In the genomic region with DNA sequence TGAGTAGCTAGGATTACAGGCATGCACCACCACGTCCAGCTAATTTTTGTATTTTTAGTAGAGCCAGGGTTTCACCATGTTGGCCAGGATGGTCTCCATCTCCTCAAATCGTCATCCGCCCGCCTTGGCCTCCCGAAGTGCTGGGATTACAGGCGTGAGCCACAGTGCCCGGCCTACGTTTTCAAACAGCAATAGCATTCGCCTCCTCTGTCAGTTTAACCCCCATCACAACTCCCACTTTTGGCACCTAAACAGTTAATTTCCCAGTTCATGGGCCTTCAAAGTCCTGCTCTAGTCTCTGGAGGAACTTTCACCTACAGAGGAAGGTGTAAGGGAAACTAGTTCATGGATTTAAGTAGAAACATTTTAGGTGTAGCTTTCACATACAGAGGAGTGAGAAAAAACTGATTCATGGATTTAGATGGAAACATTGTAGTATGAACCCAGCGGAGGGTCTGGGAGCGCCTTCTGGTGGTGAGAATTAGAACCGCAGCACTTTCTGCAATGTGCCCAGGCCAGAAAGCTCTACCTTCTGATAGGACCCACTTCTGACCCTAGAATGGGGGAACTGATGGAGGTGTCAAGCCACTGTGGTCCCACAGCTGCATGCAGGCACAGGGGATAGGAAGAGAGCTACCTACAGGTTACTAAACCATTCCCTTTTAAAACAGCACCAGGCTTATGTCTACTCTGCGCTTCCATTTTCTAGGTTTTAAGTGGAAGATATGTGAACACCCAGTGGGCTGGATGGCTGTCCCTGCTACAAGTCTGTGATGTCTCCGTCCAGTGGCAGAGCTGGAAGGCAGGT, we compare ENCODE assay signal across 8 cellular contexts. TPM values are rescaled to one million over a fixed set of nuclear protein-coding genes. Genes with fewer than 3 reads are reported as not detected.
A peak's percentile ranks its signal among the peaks of the same experiment; 100 is the strongest.
DNase-seq lines count a peak whose midpoint lies in the region; ATAC-seq and TF ChIP-seq lines count a peak whose summit lies in the region.

No MANE protein-coding gene starts in this region.

- DNase-seq in Daoy (ENCODE audit: low read depth) (peak; percentile 63), MG63 (peak; percentile 44), T follicular helper cell (ENCODE audit: low read depth) (peak; percentile 62), heart left ventricle (peak; percentile 60 to 78 (median 72)), retina (peak; percentile 81), cortex of kidney (lab: John Stamatoyannopoulos, UW) (no peak)
- DNase-seq in activated naive CD8-positive, alpha-beta T cell treated with anti-CD3 and anti-CD28 coated beads, Interleukin-2, amount 50 U/mL, for 16 hours (ENCODE audit: low read depth, low spot score) = peak; percentile 21

- no peak for TF ChIP-seq POLR2A in heart left ventricle (IDR thresholded peaks at IDR 0.05)

- 46 to 62% (median 50%) methylated on average over 14 of the region's 14 CpGs for WGBS in heart left ventricle, 4 donors

- TF ChIP-seq CTCF in heart left ventricle (IDR thresholded peaks at IDR 0.05) = peak; percentile 87 to 99 (median 96)

- H3K36me3 ChIP-seq in MG63 (no peaks in the 10 kb centered on the region), heart left ventricle (no peaks in the 10 kb centered on the region)

- H3K9me3 ChIP-seq in MG63 = no peaks in the 10 kb centered on the region
- H3K9me3 ChIP-seq in heart left ventricle = no peaks in the 10 kb centered on the region

- intact Hi-C loops in heart left ventricle (cut with DNase I) = loop anchor here in 9 of 10 donors (1.0 to 5.0 kb wide), 5 partner anchors 97 to 153 kb away; no protein-coding TSS in a partner anchor

- peaks cover 0 to 35% (median 12%) of the 10 kb centered on the region in 12 donors for H3K4me1 ChIP-seq in heart left ventricle

- H3K4me3 ChIP-seq in MG63 = no peak overlapping the region
- no peak overlapping the region for H3K4me3 ChIP-seq in heart left ventricle

- H3K27me3 ChIP-seq in MG63 (no peaks in the 10 kb centered on the region), heart left ventricle (no peaks in the 10 kb centered on the region)

- H3K27ac ChIP-seq in heart left ventricle = no peak overlapping the region

- ATAC-seq in heart left ventricle (peak in 3 of 4 donors; percentile 61 to 72 (median 67)), HG03432 (IDR thresholded peaks at IDR 0.05; ENCODE audit: unreplicated experiment) (no peak)

RNA-seq across cellular contexts. Expression of a gene that starts 12.0 kb away (rescaled TPM):
- 8.6 and 13.1 TPM in 2 replicates for total RNA-seq in Daoy (2014; rRNA removed; shearing (Covaris generic))
- 1.1 TPM in 1 of 2 replicates, not detected in the other for total RNA-seq in MG63 (2014; rRNA removed; shearing (Covaris generic); ENCODE audit: low replicate concordance)
- 10 to 100 TPM in 8 of 9 donors, 1 to 10 TPM in 1; 9.7 to 24.0 (median 16.1) TPM for total RNA-seq in heart left ventricle
- polyA plus RNA-seq in heart left ventricle = 10 to 100 TPM; 11.6 to 17.0 TPM
